1 cellular context compared by ENCODE assay signal in the genomic region with DNA sequence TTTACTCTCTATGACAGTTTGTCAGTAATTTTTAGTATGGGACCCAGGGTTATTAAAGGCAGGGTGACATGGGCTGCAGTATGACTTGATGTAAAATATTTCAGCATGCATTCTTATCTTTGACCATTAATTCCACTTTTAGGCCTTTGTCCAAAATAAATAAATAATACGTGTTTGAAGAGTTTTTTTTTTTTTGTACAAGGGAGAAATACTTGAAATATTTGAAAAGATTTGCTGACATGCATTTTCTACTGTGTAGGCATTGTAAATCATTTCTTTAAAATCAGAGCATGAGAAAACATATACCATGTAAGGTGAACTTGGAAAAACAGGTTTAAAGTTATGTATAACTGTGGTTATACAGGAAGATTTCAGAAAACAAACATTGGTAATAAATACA.
TF ChIP-seq lines count a peak whose summit lies in the region.

No MANE protein-coding gene starts in this region.

TF ChIP-seq in HepG2, 621 proteins besides CTCF, POLR2A, EP300 and RAD21:
- TF ChIP-seq MAFF (IDR thresholded peaks at IDR 0.05; ENCODE audit: low read depth, low read length): 0 out of 2 replicates have a peak, but pooled peaks have one; percentile 7
- no peak for TF ChIP-seq NR1H2 (CRISPR knock-in tag; IDR thresholded peaks at IDR 0.05; ENCODE audit: borderline replicate concordance, low read depth)
- TF ChIP-seq ERF (CRISPR knock-in tag; IDR thresholded peaks at IDR 0.05): no peak
- no peak for TF ChIP-seq ZNF20 (CRISPR knock-in tag; IDR thresholded peaks at IDR 0.05)
- peak; percentile 9 to 45; a peak in 2 of 4 replicates for TF ChIP-seq MAFK (conservative IDR thresholded peaks at IDR 0.05 in 1 of 2, IDR thresholded peaks at IDR 0.05 in 1 of 2; ENCODE audit: low read length in 2 of 2)
